In the genomic region with DNA sequence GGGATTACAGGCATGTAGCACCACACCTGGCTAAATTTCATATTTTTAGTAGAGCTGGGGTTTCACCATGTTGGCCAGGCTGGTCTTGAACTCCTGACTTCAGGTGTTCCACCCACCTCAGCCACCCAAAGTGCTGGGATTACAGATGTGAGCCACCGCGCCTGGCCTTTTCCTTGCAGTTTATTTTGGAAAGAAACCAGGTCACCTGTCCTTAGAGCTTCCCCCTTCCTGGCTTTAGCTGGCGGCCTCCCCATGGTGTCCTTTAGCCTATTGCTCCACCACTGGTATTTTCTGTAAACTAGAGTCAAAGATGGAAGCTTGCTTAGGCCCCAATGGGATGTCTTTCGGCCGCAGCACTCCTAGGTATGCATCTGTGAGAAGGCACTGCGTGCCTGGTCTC, we compare ENCODE assay signal across 21 cellular contexts.
"Had no signal": no experiment of that assay in that cellular context is flagged by ENCODE, and none has a peak within 500 bp of the region (broad histone marks: within the 10 kb centered on the region; RNA-seq: fewer than 3 reads in every experiment).

No MANE protein-coding gene starts in this region.

- H3K27me3 ChIP-seq: dorsolateral prefrontal cortex, neutrophil, sigmoid colon, stomach, thyroid gland had no signal

- H3K4me3 Mint-ChIP-seq: memory B cell; neural crest cell; stimulated activated effector memory CD8-positive, alpha-beta T cell treated with anti-CD3 and anti-CD28 coated beads, Interleukin-12 subunit alpha, Interleukin-12 subunit beta, amount 100 ng/mL, for 72 hours had no signal

- H3K36me3 Mint-ChIP-seq: stimulated activated effector memory CD8-positive, alpha-beta T cell treated with anti-CD3 and anti-CD28 coated beads, Interleukin-12 subunit alpha, Interleukin-12 subunit beta, amount 100 ng/mL, for 72 hours had no signal

- H3K9me3 Mint-ChIP-seq: memory B cell; neural crest cell; stimulated activated effector memory CD8-positive, alpha-beta T cell treated with anti-CD3 and anti-CD28 coated beads, Interleukin-12 subunit alpha, Interleukin-12 subunit beta, amount 100 ng/mL, for 72 hours had no signal

- H3K4me3 ChIP-seq: dorsolateral prefrontal cortex, lung, sigmoid colon, stomach, thyroid gland had no signal

- DNase-seq: dorsolateral prefrontal cortex; effector CD4-positive, alpha-beta T cell; head of caudate nucleus; sigmoid colon; stimulated activated CD4-positive, alpha-beta T cell treated with anti-CD3 and anti-CD28 coated beads, Interleukin-2, amount 100 ng/mL, for 24 hours; stimulated activated CD4-positive, alpha-beta T cell treated with anti-CD3 and anti-CD28 coated beads, Interleukin-4, amount 100 ng/mL, for 24 hours; stimulated activated naive CD4-positive, alpha-beta T cell treated with Interleukin-2 at 50 U/mL for 16 hours; stomach; thyroid gland; trophoblast cell had no signal

- H3K27ac ChIP-seq: dorsolateral prefrontal cortex, neutrophil, parathyroid adenoma, sigmoid colon, stomach, thyroid gland had no signal

- H2AFZ ChIP-seq: parathyroid adenoma had no signal

- H3K27me3 Mint-ChIP-seq: memory B cell, progenitor cell of endocrine pancreas had no signal

- FAIRE-seq: colon, frontal cortex, keratinocyte, urothelium cell line had no signal

- H3K27ac Mint-ChIP-seq: memory B cell; progenitor cell of endocrine pancreas; stimulated activated effector memory CD8-positive, alpha-beta T cell treated with anti-CD3 and anti-CD28 coated beads, Interleukin-12 subunit alpha, Interleukin-12 subunit beta, amount 100 ng/mL, for 72 hours had no signal

- H3K79me2 ChIP-seq: parathyroid adenoma had no signal

- H3K36me3 ChIP-seq: thyroid gland had no signal

- H3K4me1 ChIP-seq: parathyroid adenoma, sigmoid colon, stomach, thyroid gland had no signal

- H3K4me1 Mint-ChIP-seq: stimulated activated effector memory CD8-positive, alpha-beta T cell treated with anti-CD3 and anti-CD28 coated beads, Interleukin-12 subunit alpha, Interleukin-12 subunit beta, amount 100 ng/mL, for 72 hours had no signal

- H3K9me3 ChIP-seq: neutrophil, sigmoid colon, stomach, thyroid gland had no signal

- ATAC-seq: stimulated activated effector memory CD8-positive, alpha-beta T cell treated with anti-CD3 and anti-CD28 coated beads, Interleukin-12 subunit alpha, Interleukin-12 subunit beta, amount 100 ng/mL, for 72 hours had no signal

- H3K9ac ChIP-seq: parathyroid adenoma had no signal
